In the genomic region with DNA sequence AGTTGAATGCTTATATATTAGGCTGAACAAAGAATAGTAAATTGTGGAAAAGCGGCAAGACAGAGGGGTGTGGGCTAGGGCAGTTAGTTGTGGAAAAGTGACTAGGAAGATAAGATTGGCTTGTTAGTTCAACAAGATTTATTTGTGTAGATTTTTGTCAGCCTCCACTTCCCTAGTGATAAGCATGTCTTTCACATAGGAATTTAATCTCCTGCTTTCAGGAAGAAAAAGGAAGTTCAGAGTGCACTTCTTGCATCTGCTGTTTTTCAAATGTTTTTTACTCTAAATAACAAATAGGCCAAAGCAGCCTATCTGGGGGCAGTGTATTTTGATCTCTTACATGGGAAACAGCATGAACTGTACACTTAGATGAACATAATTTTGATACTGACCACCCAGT, we compare ENCODE assay signal across 23 cellular contexts.
DNase-seq lines count a peak whose midpoint lies in the region; ATAC-seq and TF ChIP-seq lines count a peak whose summit lies in the region.
"Had no signal": no experiment of that assay in that cellular context is flagged by ENCODE, and none has a peak within 500 bp of the region (broad histone marks: within the 10 kb centered on the region; RNA-seq: fewer than 3 reads in every experiment).

No MANE protein-coding gene starts in this region.

- no peak for TF ChIP-seq CTCF in VCaP (conservative IDR thresholded peaks at IDR 0.05)
- no peak for TF ChIP-seq CTCF in endothelial cell (IDR thresholded peaks at IDR 0.05; ENCODE audit: unreplicated experiment)
- TF ChIP-seq CTCF in transverse colon (IDR thresholded peaks at IDR 0.05) = no peak
- TF ChIP-seq CTCF in osteocyte (IDR thresholded peaks at IDR 0.05) = no peak

- H3K36me3 Mint-ChIP-seq in endothelial cell (ENCODE audit: low read depth, unreplicated experiment) (no peaks in the 10 kb centered on the region), osteocyte (ENCODE audit: unreplicated experiment) (no peaks in the 10 kb centered on the region)

- 67 to 78% methylated on average over 1 of the region's 1 CpG for WGBS in mesodermal cell (ENCODE audit: insufficient coverage in 2 of 2), 2 experiments
- 44 to 53% methylated on average over 1 of the region's 1 CpG for WGBS in transverse colon (ENCODE audit: low coverage in 1 of 2), 2 donors

- TF ChIP-seq POLR2A in transverse colon (IDR thresholded peaks at IDR 0.05) = no peak

- in situ Hi-C loops in transverse colon (cut with MboI; ENCODE audit: low pct_ligation_motif_present in 1 of 4, low pct_unique_long_range_greater_than_20kb in 1 of 4, low sequenced_read_pairs in 3 of 4) = no loop called here

- no peak overlapping the region for H3K4me3 ChIP-seq in mesodermal cell (ENCODE audit: extremely low read depth, insufficient read depth, low read length, poor library complexity, severe bottlenecking)
- no peak overlapping the region for H3K4me3 ChIP-seq in transverse colon
- H3K4me3 ChIP-seq: BLaER1 had no signal

- H3K9me3 ChIP-seq in mesodermal cell (ENCODE audit: control insufficient read depth, low read length) (no peaks in the 10 kb centered on the region), transverse colon (no peaks in the 10 kb centered on the region)
- H3K9me3 ChIP-seq: BLaER1 had no signal

- no peak for TF ChIP-seq EP300 in transverse colon (IDR thresholded peaks at IDR 0.05; ENCODE audit: low read depth)

- H3K4me1 ChIP-seq in mesodermal cell (ENCODE audit: control insufficient read depth, insufficient read depth, low read length, poor library complexity, severe bottlenecking) (peaks cover 13% of the 10 kb centered on the region), transverse colon (peaks cover 6 to 33% (median 10%) of the 10 kb centered on the region in 4 donors)

- peaks cover 15% of the 10 kb centered on the region for H3K4me1 Mint-ChIP-seq in endothelial cell (ENCODE audit: unreplicated experiment)
- no peaks in the 10 kb centered on the region for H3K4me1 Mint-ChIP-seq in osteocyte (ENCODE audit: unreplicated experiment)

- H3K4me3 Mint-ChIP-seq in endothelial cell (ENCODE audit: unreplicated experiment) (no peak overlapping the region), osteocyte (ENCODE audit: unreplicated experiment) (no peak overlapping the region)
- H3K4me3 Mint-ChIP-seq: CD4-positive, alpha-beta T cell had no signal

- H3K27ac Mint-ChIP-seq in endothelial cell (ENCODE audit: unreplicated experiment) (peak overlapping the region; percentile 73), osteocyte (ENCODE audit: unreplicated experiment) (no peak overlapping the region)
- H3K27ac Mint-ChIP-seq: CD4-positive, alpha-beta T cell had no signal

- H3K9me3 Mint-ChIP-seq in endothelial cell (ENCODE audit: unreplicated experiment) = no peaks in the 10 kb centered on the region
- H3K9me3 Mint-ChIP-seq in osteocyte (ENCODE audit: unreplicated experiment) = no peaks in the 10 kb centered on the region

- intact Hi-C loops in transverse colon (cut with DNase I; ENCODE audit: low total_unique reads) = no loop called here

- H3K27me3 Mint-ChIP-seq in endothelial cell (ENCODE audit: unreplicated experiment) (no peaks in the 10 kb centered on the region), osteocyte (ENCODE audit: unreplicated experiment) (no peaks in the 10 kb centered on the region)
- H3K27me3 Mint-ChIP-seq: CD4-positive, alpha-beta T cell had no signal

- no peak for ATAC-seq in HG02571 (IDR thresholded peaks at IDR 0.05; ENCODE audit: unreplicated experiment)
- ATAC-seq in GM19455 (IDR thresholded peaks at IDR 0.05; ENCODE audit: unreplicated experiment) = no peak
- ATAC-seq: Panc1 had no signal

- H3K27me3 ChIP-seq in transverse colon = no peaks in the 10 kb centered on the region
- H3K27me3 ChIP-seq: BLaER1 had no signal

- H3K27ac ChIP-seq in VCaP (peak overlapping the region; percentile 64), mesodermal cell (ENCODE audit: low read depth, low read length, severe bottlenecking) (peak overlapping the region; percentile 33), transverse colon (peak overlapping the region; percentile 62 to 76 (median 70))
- H3K27ac ChIP-seq: BLaER1 had no signal

- DNase-seq in endothelial cell (ENCODE audit: low spot score) (no peak), transverse colon (no peak), osteocyte (ENCODE audit: extremely low spot score, unreplicated experiment) (no peak)
- DNase-seq: ACHN; CD4-positive, alpha-beta T cell; COR-L47; DMS79; H7; KG1; NCI-H1105; NCI-H146; NCI-H2029; NCI-H2227 treated with DMSO at 0.1 percent for 48 hours; NCI-H510A treated with DMSO at 0.1 percent for 48 hours; NCI-H774; NK-92 treated with Interleukin-12 subunit alpha and Interleukin-12 subunit beta, amount 100 ng/mL, for 24 hours; SIG-M5 had no signal

- H3K36me3 ChIP-seq in mesodermal cell (ENCODE audit: control insufficient read depth, insufficient read depth, low read length) (no peaks in the 10 kb centered on the region), transverse colon (no peaks in the 10 kb centered on the region)
- H3K36me3 ChIP-seq: BLaER1 had no signal
